In the genomic region with DNA sequence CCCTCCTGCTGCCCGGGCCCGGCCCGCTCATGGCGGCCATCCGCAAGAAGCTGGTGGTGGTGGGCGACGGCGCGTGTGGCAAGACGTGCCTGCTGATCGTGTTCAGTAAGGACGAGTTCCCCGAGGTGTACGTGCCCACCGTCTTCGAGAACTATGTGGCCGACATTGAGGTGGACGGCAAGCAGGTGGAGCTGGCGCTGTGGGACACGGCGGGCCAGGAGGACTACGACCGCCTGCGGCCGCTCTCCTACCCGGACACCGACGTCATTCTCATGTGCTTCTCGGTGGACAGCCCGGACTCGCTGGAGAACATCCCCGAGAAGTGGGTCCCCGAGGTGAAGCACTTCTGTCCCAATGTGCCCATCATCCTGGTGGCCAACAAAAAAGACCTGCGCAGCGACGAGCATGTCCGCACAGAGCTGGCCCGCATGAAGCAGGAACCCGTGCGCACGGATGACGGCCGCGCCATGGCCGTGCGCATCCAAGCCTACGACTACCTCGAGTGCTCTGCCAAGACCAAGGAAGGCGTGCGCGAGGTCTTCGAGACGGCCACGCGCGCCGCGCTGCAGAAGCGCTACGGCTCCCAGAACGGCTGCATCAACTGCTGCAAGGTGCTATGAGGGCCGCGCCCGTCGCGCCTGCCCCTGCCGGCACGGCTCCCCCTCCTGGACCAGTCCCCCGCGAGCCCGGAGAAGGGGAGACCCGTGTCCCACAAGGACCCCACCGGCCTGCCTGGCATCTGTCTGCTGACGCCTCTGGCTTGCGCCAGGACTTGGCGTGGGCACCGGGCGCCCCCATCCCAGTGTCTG, we compare ENCODE assay signal across 8 cellular contexts. TPM values are rescaled to one million over a fixed set of nuclear protein-coding genes. Genes with fewer than 3 reads are reported as not detected.
DNase-seq lines count a peak whose midpoint lies in the region; ATAC-seq and TF ChIP-seq lines count a peak whose summit lies in the region.

No MANE protein-coding gene starts in this region.

- WGBS in endodermal cell (ENCODE audit: insufficient coverage in 1 of 2, insufficient read length in 1 of 2), 2 experiments, result 0 to 1% methylated on average over 46 to 78 of the region's 78 CpGs

- peaks cover 37% of the 10 kb centered on the region for H3K36me3 ChIP-seq in BE2C
- H3K36me3 ChIP-seq in endodermal cell (ENCODE audit: control insufficient read depth, insufficient read depth, low read length), result no peaks in the 10 kb centered on the region
- H3K36me3 ChIP-seq in tibial artery, result peaks cover 21 to 28% (median 25%) of the 10 kb centered on the region in 3 donors

- peaks cover 59% of the 10 kb centered on the region for H3K4me1 Mint-ChIP-seq in endodermal cell

- TF ChIP-seq CTCF in BE2C (IDR thresholded peaks at IDR 0.05; ENCODE audit: low read depth, low read length) (no peak), endodermal cell (conservative IDR thresholded peaks at IDR 0.05) (no peak), tibial artery (IDR thresholded peaks at IDR 0.05) (peak in 1 of 2 experiments; percentile 3)

- H3K4me3 ChIP-seq in BE2C (ENCODE audit: low read depth, low read length), result peak overlapping the region; percentile 97
- peak overlapping the region; percentile 90 for H3K4me3 ChIP-seq in endodermal cell (ENCODE audit: low read length)
- H3K4me3 ChIP-seq in mononuclear cell (ENCODE audit: low read length), result peak overlapping the region; percentile 67
- peak overlapping the region; percentile 93 to 95 for H3K4me3 ChIP-seq in tibial artery

- no peaks in the 10 kb centered on the region for H3K9me3 Mint-ChIP-seq in endodermal cell

- H3K9me3 ChIP-seq in BE2C (no peaks in the 10 kb centered on the region), endodermal cell (ENCODE audit: control insufficient read depth, low read length) (no peaks in the 10 kb centered on the region), mononuclear cell (ENCODE audit: low read depth, low read length) (no peaks in the 10 kb centered on the region), tibial artery (no peaks in the 10 kb centered on the region)

- H3K4me1 ChIP-seq in BE2C (peaks cover 27% of the 10 kb centered on the region), endodermal cell (ENCODE audit: control insufficient read depth, insufficient read depth, low read length) (peaks cover 20% of the 10 kb centered on the region), mononuclear cell (ENCODE audit: insufficient read depth, low read length) (peaks cover 24% of the 10 kb centered on the region), tibial artery (peaks cover 0 to 55% (median 37%) of the 10 kb centered on the region in 4 donors)

- no peaks in the 10 kb centered on the region for H3K36me3 Mint-ChIP-seq in endodermal cell (ENCODE audit: low read depth)

- peak overlapping the region; percentile 86 for H3K9ac ChIP-seq in endodermal cell (ENCODE audit: extremely low read depth, low read length, poor library complexity, severe bottlenecking)

- H3K4me3 Mint-ChIP-seq in endodermal cell, result peak overlapping the region; percentile 90

- peak overlapping the region; percentile 96 for H3K27ac Mint-ChIP-seq in endodermal cell

- no peaks in the 10 kb centered on the region for H3K27me3 ChIP-seq in BE2C
- no peaks in the 10 kb centered on the region for H3K27me3 ChIP-seq in endodermal cell (ENCODE audit: control insufficient read depth, insufficient read depth, low read length, poor library complexity, severe bottlenecking)
- H3K27me3 ChIP-seq in mononuclear cell (ENCODE audit: insufficient read depth, low read length), result peaks cover 16% of the 10 kb centered on the region
- H3K27me3 ChIP-seq in tibial artery, result peaks cover 0 to 3% of the 10 kb centered on the region in 2 donors

- intact Hi-C loops in tibial artery (cut with DNase I; ENCODE audit: low total_unique reads), result no loop called here

- peak; percentile 45 for DNase-seq in BE2C
- DNase-seq in T1000 (lab: John Stamatoyannopoulos, UW), result peak; percentile 92
- peak; percentile 74 for DNase-seq in endodermal cell
- DNase-seq in tibial artery, result peak; percentile 48 to 80
- no peak for DNase-seq in GM19240 (ENCODE audit: insufficient read length, low spot score)

- H3K27ac ChIP-seq in endodermal cell (ENCODE audit: low read depth, low read length) (peak overlapping the region; percentile 95), tibial artery (peak overlapping the region; percentile 96 to 98)

- peak; percentile 8 for ATAC-seq in GM18517 (IDR thresholded peaks at IDR 0.05; ENCODE audit: unreplicated experiment)
- ATAC-seq in HG03432 (IDR thresholded peaks at IDR 0.05; ENCODE audit: unreplicated experiment), result peak; percentile 13

- H3K27me3 Mint-ChIP-seq in endodermal cell (ENCODE audit: insufficient read depth), result no peaks in the 10 kb centered on the region

RNA-seq across cellular contexts. Expression of a gene that starts 0.8 kb away (rescaled TPM):
- 278 TPM for polyA plus RNA-seq in BE2C (2012; ENCODE audit: insufficient read depth, insufficient read length, low read depth)
- total RNA-seq in endodermal cell (10 to 100 TPM; 25.6 to 47.0 TPM), mononuclear cell (165 TPM)
- 148 TPM for polyA plus RNA-seq in endodermal cell (2013, experiment 1 of 2)
- polyA plus RNA-seq in endodermal cell (2013, experiment 2 of 2), result 167 TPM
